Comparison of ENCODE assay signal across 15 cellular contexts in genomic region chr1:89912073-89912472, GRCh38.
DNase-seq lines count a peak whose midpoint lies in the region; FAIRE-seq and TF ChIP-seq lines count a peak whose summit lies in the region.
"Had no signal": no experiment of that assay in that cellular context is flagged by ENCODE, and none has a peak within 500 bp of the region (broad histone marks: within the 10 kb centered on the region; RNA-seq: fewer than 3 reads in every experiment).

No MANE protein-coding gene starts in this region.

- H3K27me3 ChIP-seq in ectodermal cell (ENCODE audit: control insufficient read depth, insufficient read depth, low read length, poor library complexity, severe bottlenecking) (no peaks in the 10 kb centered on the region), hepatocyte (no peaks in the 10 kb centered on the region)

- H3K36me3 Mint-ChIP-seq in nephron (ENCODE audit: low read depth), result no peaks in the 10 kb centered on the region

- peak overlapping the region in 2 of 3 experiments; percentile 61 to 66 for H3K27ac Mint-ChIP-seq in nephron
- H3K27ac Mint-ChIP-seq: activated naive CD4-positive, alpha-beta T cell treated with anti-CD3 and anti-CD28 coated beads, Interleukin-2, amount 10 ng/mL, durations not matched to agents 7 days and 5 days had no signal

- H3K9me2 ChIP-seq in hepatocyte (replicated peaks; ENCODE audit: insufficient read depth), result no peaks in the 10 kb centered on the region

- no peak for DNase-seq in D721Med (ENCODE audit: insufficient read length, low spot score)
- DNase-seq in M059J (ENCODE audit: low read depth), result peak; percentile 58
- DNase-seq in activated CD4-positive, alpha-beta T cell treated with anti-CD3 and anti-CD28 coated beads for 1 hour, result no peak
- no peak for DNase-seq in GM20000 (ENCODE audit: low spot score)
- no peak for DNase-seq in activated T-cell treated with anti-CD3 and anti-CD28 coated beads for 4 hours
- DNase-seq in hepatocyte (ENCODE audit: low spot score), result no peak
- DNase-seq: activated naive CD4-positive, alpha-beta T cell treated with anti-CD3 and anti-CD28 coated beads, Interleukin-2, amount 10 ng/mL, durations not matched to agents 7 days and 5 days; AML-193; effector CD8-positive, alpha-beta T cell; NCI-H1105 treated with DMSO at 0.1 percent for 48 hours; NCI-H69; PC-3 had no signal

- peak overlapping the region; percentile 42 for H3K27ac ChIP-seq in ectodermal cell (ENCODE audit: insufficient read depth, low read depth, low read length, poor library complexity, severe bottlenecking)
- H3K27ac ChIP-seq in hepatocyte, result no peak overlapping the region
- H3K27ac ChIP-seq: skin epidermis had no signal

- 0 to 7% methylated on average over 1 of the region's 1 CpG for WGBS in ectodermal cell, 2 experiments
- WGBS in hepatocyte (ENCODE audit: low lambda C conversion rate, missing lambda C conversion rate), result 65% methylated on average over 1 of the region's 1 CpG

- H3K79me2 ChIP-seq in hepatocyte, result peaks cover 33% of the 10 kb centered on the region

- no peak overlapping the region for H2AFZ ChIP-seq in hepatocyte

- H3K36me3 ChIP-seq in ectodermal cell (ENCODE audit: control insufficient read depth, insufficient read depth, low read length) (no peaks in the 10 kb centered on the region), hepatocyte (replicated peaks; ENCODE audit: insufficient read depth, low read depth) (no peaks in the 10 kb centered on the region)

- H3K4me2 ChIP-seq in hepatocyte, result no peak overlapping the region

- no peak overlapping the region for H3K4me3 Mint-ChIP-seq in nephron
- H3K4me3 Mint-ChIP-seq: activated naive CD4-positive, alpha-beta T cell treated with anti-CD3 and anti-CD28 coated beads, Interleukin-2, amount 10 ng/mL, durations not matched to agents 7 days and 5 days had no signal

- H3K9me3 ChIP-seq in ectodermal cell (ENCODE audit: control insufficient read depth, low read length) (no peaks in the 10 kb centered on the region), hepatocyte (ENCODE audit: low read depth) (no peaks in the 10 kb centered on the region)

- FAIRE-seq in D721Med (lab: Jason Lieb, UNC), result peak; percentile 25

- H3K4me3 ChIP-seq in ectodermal cell (ENCODE audit: insufficient read depth, low read depth, low read length), result no peak overlapping the region
- H3K4me3 ChIP-seq in hepatocyte, result no peak overlapping the region
- H3K4me3 ChIP-seq: skin epidermis had no signal

- TF ChIP-seq CTCF in D721Med (IDR thresholded peaks at IDR 0.05; ENCODE audit: insufficient read depth, missing control alignments) (no peak), nephron (IDR thresholded peaks at IDR 0.05; ENCODE audit: unreplicated experiment in 3 of 3) (no peak), GM20000 (IDR thresholded peaks at IDR 0.05; ENCODE audit: extremely low read depth, missing control alignments) (no peak), hepatocyte (IDR thresholded peaks at IDR 0.05; ENCODE audit: poor library complexity) (no peak)

- H3K27me3 Mint-ChIP-seq in nephron (ENCODE audit: low read depth), result no peaks in the 10 kb centered on the region
- H3K27me3 Mint-ChIP-seq: activated naive CD4-positive, alpha-beta T cell treated with anti-CD3 and anti-CD28 coated beads, Interleukin-2, amount 10 ng/mL, durations not matched to agents 7 days and 5 days had no signal

- peaks cover 23% of the 10 kb centered on the region for H3K4me1 ChIP-seq in ectodermal cell (ENCODE audit: control insufficient read depth, insufficient read depth, low read length)
- H3K4me1 ChIP-seq in hepatocyte (ENCODE audit: insufficient read depth), result peaks cover 16% of the 10 kb centered on the region

- H3K9me3 Mint-ChIP-seq in nephron, result no peaks in the 10 kb centered on the region
- H3K9me3 Mint-ChIP-seq: activated naive CD4-positive, alpha-beta T cell treated with anti-CD3 and anti-CD28 coated beads, Interleukin-2, amount 10 ng/mL, durations not matched to agents 7 days and 5 days had no signal

- no peaks in the 10 kb centered on the region for H4K20me1 ChIP-seq in hepatocyte (ENCODE audit: insufficient read depth, poor library complexity, severe bottlenecking)

- H3K4me1 Mint-ChIP-seq in nephron, result peaks cover 35% of the 10 kb centered on the region
